In genomic region chr4:150283689-150284088, GRCh38 we compare ENCODE assay signal across 16 cellular contexts.
DNase-seq lines count a peak whose midpoint lies in the region; FAIRE-seq and TF ChIP-seq lines count a peak whose summit lies in the region.
"Had no signal": no experiment of that assay in that cellular context is flagged by ENCODE, and none has a peak within 500 bp of the region (broad histone marks: within the 10 kb centered on the region; RNA-seq: fewer than 3 reads in every experiment).

No MANE protein-coding gene starts in this region.

- DNase-seq in Caki2 (ENCODE audit: low read depth) (peak; percentile 58), M059J (ENCODE audit: low read depth) (peak; percentile 77), cardiac fibroblast (ENCODE audit: low read depth in 2 of 2) (peak; percentile 89 to 97), osteoblast (ENCODE audit: insufficient read length, low spot score, missing footprints) (peak; percentile 87), GM12891 (ENCODE audit: insufficient read length, low spot score) (no peak), GOT3 (lab: John Stamatoyannopoulos, UW) (no peak), nephron progenitor cell (no peak), SHP77 treated with DMSO at 0.1 percent for 48 hours (lab: John Stamatoyannopoulos, UW) (no peak)
- DNase-seq: activated CD8-positive, alpha-beta T cell treated with anti-CD3 and anti-CD28 coated beads for 36 hours; activated naive CD4-positive, alpha-beta T cell treated with anti-CD3 and anti-CD28 coated beads, Interleukin-2, amount 10 ng/mL, durations not matched to agents 7 days and 5 days; COR-L47; dermis blood vessel endothelial cell; left cardiac atrium; MG63; naive thymus-derived CD4-positive, alpha-beta T cell; retina had no signal

- H3K79me2 ChIP-seq in osteoblast (ENCODE audit: insufficient read depth, low read length): no peaks in the 10 kb centered on the region

- peaks cover 8% of the 10 kb centered on the region for H3K36me3 ChIP-seq in osteoblast (ENCODE audit: insufficient read depth, low read length)
- H3K36me3 ChIP-seq: MG63 had no signal

- peaks cover 21% of the 10 kb centered on the region for H3K36me3 Mint-ChIP-seq in nephron progenitor cell (ENCODE audit: low read depth)

- H3K4me2 ChIP-seq in osteoblast (ENCODE audit: insufficient read depth, low read length): peak overlapping the region; percentile 70

- peaks cover 25% of the 10 kb centered on the region for H3K4me1 Mint-ChIP-seq in nephron progenitor cell
- H3K4me1 Mint-ChIP-seq: activated naive CD4-positive, alpha-beta T cell treated with anti-CD3 and anti-CD28 coated beads, Interleukin-2, amount 10 ng/mL, durations not matched to agents 7 days and 5 days had no signal

- no peak overlapping the region for H3K4me3 ChIP-seq in cardiac fibroblast (replicated peaks in 1 of 2; ENCODE audit: low read depth in 2 of 2, low read length in 2 of 2)
- H3K4me3 ChIP-seq in osteoblast (ENCODE audit: insufficient read depth, low read length): peak overlapping the region; percentile 23
- H3K4me3 ChIP-seq: MG63 had no signal

- H3K9me3 Mint-ChIP-seq in nephron progenitor cell: peaks cover 3% of the 10 kb centered on the region
- H3K9me3 Mint-ChIP-seq: activated CD8-positive, alpha-beta T cell treated with anti-CD3 and anti-CD28 coated beads for 36 hours; activated naive CD4-positive, alpha-beta T cell treated with anti-CD3 and anti-CD28 coated beads, Interleukin-2, amount 10 ng/mL, durations not matched to agents 7 days and 5 days had no signal

- peak overlapping the region; percentile 98 for H3K27ac ChIP-seq in osteoblast (ENCODE audit: low read depth, low read length)

- no peaks in the 10 kb centered on the region for H3K27me3 Mint-ChIP-seq in nephron progenitor cell (ENCODE audit: low read depth, poor library complexity)
- H3K27me3 Mint-ChIP-seq: activated CD8-positive, alpha-beta T cell treated with anti-CD3 and anti-CD28 coated beads for 36 hours; activated naive CD4-positive, alpha-beta T cell treated with anti-CD3 and anti-CD28 coated beads, Interleukin-2, amount 10 ng/mL, durations not matched to agents 7 days and 5 days; naive thymus-derived CD4-positive, alpha-beta T cell had no signal

- H4K20me1 ChIP-seq in osteoblast (ENCODE audit: insufficient read depth, low read length): no peaks in the 10 kb centered on the region

- no peak for FAIRE-seq in GM12891 (lab: Jason Lieb, UNC)

- no peak overlapping the region for H3K4me3 Mint-ChIP-seq in nephron progenitor cell
- H3K4me3 Mint-ChIP-seq: activated CD8-positive, alpha-beta T cell treated with anti-CD3 and anti-CD28 coated beads for 36 hours; activated naive CD4-positive, alpha-beta T cell treated with anti-CD3 and anti-CD28 coated beads, Interleukin-2, amount 10 ng/mL, durations not matched to agents 7 days and 5 days; naive thymus-derived CD4-positive, alpha-beta T cell had no signal

- peaks cover 50% of the 10 kb centered on the region for H3K4me1 ChIP-seq in osteoblast (ENCODE audit: insufficient read depth, low read length)

- H3K27ac Mint-ChIP-seq in nephron progenitor cell: no peak overlapping the region
- H3K27ac Mint-ChIP-seq: activated CD8-positive, alpha-beta T cell treated with anti-CD3 and anti-CD28 coated beads for 36 hours; activated naive CD4-positive, alpha-beta T cell treated with anti-CD3 and anti-CD28 coated beads, Interleukin-2, amount 10 ng/mL, durations not matched to agents 7 days and 5 days; naive thymus-derived CD4-positive, alpha-beta T cell had no signal

- in situ Hi-C loops in Caki2 (cut with HindIII; ENCODE audit: low pct_unique_long_range_greater_than_20kb, low sequenced_read_pairs): no loop called here

- TF ChIP-seq CTCF in cardiac fibroblast (IDR thresholded peaks at IDR 0.05; ENCODE audit: low read depth, low read length) (no peak), osteoblast (IDR thresholded peaks at IDR 0.05; ENCODE audit: extremely low read depth, low read depth, low read length) (no peak), nephron progenitor cell (IDR thresholded peaks at IDR 0.05) (no peak)

- TF ChIP-seq POLR2A in GM12891 (IDR thresholded peaks at IDR 0.05; ENCODE audit: low read depth, low read length): no peak

- H3K27me3 ChIP-seq in osteoblast (ENCODE audit: insufficient read depth, low read length): no peaks in the 10 kb centered on the region
- H3K27me3 ChIP-seq: MG63 had no signal

- H3K9me3 ChIP-seq in osteoblast (ENCODE audit: low read depth, low read length): no peaks in the 10 kb centered on the region
- H3K9me3 ChIP-seq: MG63 had no signal

- H2AFZ ChIP-seq in osteoblast (ENCODE audit: low read length): no peak overlapping the region

TF ChIP-seq in GM12891, 5 proteins besides CTCF, POLR2A, EP300 and RAD21:
- TF ChIP-seq POU2F2 (IDR thresholded peaks at IDR 0.05; ENCODE audit: low read depth, low read length) (no peak), TAF1 (IDR thresholded peaks at IDR 0.05; ENCODE audit: low read depth, low read length) (no peak), POLR2AphosphoS5 (IDR thresholded peaks at IDR 0.05; ENCODE audit: low read depth, low read length) (no peak), PAX5 (IDR thresholded peaks at IDR 0.05; ENCODE audit: insufficient read depth, low read length, severe bottlenecking) (no peak), SPI1 (IDR thresholded peaks at IDR 0.05; ENCODE audit: low read depth, low read length) (no peak)

Comparison
In these comparisons a context has a peak if more than half of its experiments do, and no peak if none do; other contexts are left out.
1. DNase-seq: peak in Caki2 (single experiment), M059J (single experiment), cardiac fibroblast (2 of 2) and osteoblast (single experiment); none in GM12891 (single experiment), GOT3 (single experiment), nephron progenitor cell (single experiment) and SHP77 treated with DMSO at 0.1 percent for 48 hours (single experiment).